In the genomic region with DNA sequence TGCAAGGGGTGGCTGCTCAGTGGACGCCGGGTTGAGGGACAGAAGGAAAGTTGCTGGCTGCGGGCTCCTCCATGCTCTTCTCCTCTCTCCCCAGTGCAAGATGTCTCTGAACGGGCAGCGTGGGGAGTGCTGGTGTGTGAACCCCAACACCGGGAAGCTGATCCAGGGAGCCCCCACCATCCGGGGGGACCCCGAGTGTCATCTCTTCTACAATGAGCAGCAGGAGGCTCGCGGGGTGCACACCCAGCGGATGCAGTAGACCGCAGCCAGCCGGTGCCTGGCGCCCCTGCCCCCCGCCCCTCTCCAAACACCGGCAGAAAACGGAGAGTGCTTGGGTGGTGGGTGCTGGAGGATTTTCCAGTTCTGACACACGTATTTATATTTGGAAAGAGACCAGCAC, we compare ENCODE assay signal across 16 cellular contexts. TPM values are rescaled to one million over a fixed set of nuclear protein-coding genes. Genes with fewer than 3 reads are reported as not detected.
DNase-seq lines count a peak whose midpoint lies in the region; ATAC-seq and TF ChIP-seq lines count a peak whose summit lies in the region.
"Had no signal": no experiment of that assay in that cellular context is flagged by ENCODE, and none has a peak within 500 bp of the region (broad histone marks: within the 10 kb centered on the region; RNA-seq: fewer than 3 reads in every experiment).

No MANE protein-coding gene starts in this region.

- CTCF ChIA-PET in Calu3 (lab: Charles Lee), result interaction anchor here (1.1 kb wide), 1 partner anchor 43 kb away, joined by 3 read pairs; no protein-coding TSS in a partner anchor

- no peak overlapping the region for H3K4me3 Mint-ChIP-seq in Calu3 (ENCODE audit: low read depth, unreplicated experiment)
- H3K4me3 Mint-ChIP-seq in mesothelial cell of epicardium, result no peak overlapping the region
- H3K4me3 Mint-ChIP-seq: CD4-positive, CD25-positive, alpha-beta regulatory T cell; HFFc6; IgD-negative memory B cell had no signal

- H3K9me3 Mint-ChIP-seq in Calu3 (ENCODE audit: low read depth, unreplicated experiment) (no peaks in the 10 kb centered on the region), mesothelial cell of epicardium (no peaks in the 10 kb centered on the region)
- H3K9me3 Mint-ChIP-seq: CD4-positive, CD25-positive, alpha-beta regulatory T cell; HFFc6; IgD-negative memory B cell had no signal

- H3K4me1 ChIP-seq in BLaER1, result peaks cover 68% of the 10 kb centered on the region
- peaks cover 55% of the 10 kb centered on the region for H3K4me1 ChIP-seq in body of pancreas
- H3K4me1 ChIP-seq: A549, HAP-1 had no signal

- peaks cover 28% of the 10 kb centered on the region; the same call in 1 of the 2 replicates for H3K36me3 ChIP-seq in BLaER1
- no peaks in the 10 kb centered on the region for H3K36me3 ChIP-seq in body of pancreas (replicated peaks in 1 of 2; ENCODE audit: insufficient read depth in 1 of 2, low read depth in 2 of 2)

- no peak overlapping the region for H3K9ac ChIP-seq in BLaER1

- H3K27ac ChIP-seq in BLaER1, result no peak overlapping the region
- H3K27ac ChIP-seq in body of pancreas, result peak overlapping the region; percentile 46 to 76 (median 66)
- H3K27ac ChIP-seq: A549 had no signal

- ATAC-seq in body of pancreas (no peak), GM19023 (IDR thresholded peaks at IDR 0.05; ENCODE audit: unreplicated experiment) (no peak), HG03095 (IDR thresholded peaks at IDR 0.05; ENCODE audit: unreplicated experiment) (no peak)

- DNase-seq in Calu3, result no peak
- no peak for DNase-seq in body of pancreas
- no peak for DNase-seq in mesothelial cell of epicardium (ENCODE audit: low spot score in 2 of 2, unreplicated experiment in 2 of 2)
- DNase-seq in GM19240 (ENCODE audit: insufficient read length, low spot score), result no peak
- DNase-seq: CD4-positive, CD25-positive, alpha-beta regulatory T cell; DMS 273 treated with DMSO at 0.1 percent for 48 hours; GOT3; HFFc6; KG1 had no signal

- peaks cover 7% of the 10 kb centered on the region for H3K36me3 Mint-ChIP-seq in Calu3 (ENCODE audit: insufficient read depth, unreplicated experiment)
- peaks cover 16% of the 10 kb centered on the region for H3K36me3 Mint-ChIP-seq in mesothelial cell of epicardium
- H3K36me3 Mint-ChIP-seq: CD4-positive, CD25-positive, alpha-beta regulatory T cell; IgD-negative memory B cell had no signal

- H3K4me1 Mint-ChIP-seq in Calu3 (ENCODE audit: low read depth, unreplicated experiment) (peaks cover 18% of the 10 kb centered on the region), mesothelial cell of epicardium (peaks cover 41% of the 10 kb centered on the region)
- H3K4me1 Mint-ChIP-seq: IgD-negative memory B cell had no signal

- TF ChIP-seq POLR2A in body of pancreas (IDR thresholded peaks at IDR 0.05), result no peak

- intact Hi-C loops in Calu3 (cut with micrococcal nuclease; ENCODE audit: unreplicated experiment), result no loop called here
- intact Hi-C loops in body of pancreas (cut with DNase I), result no loop called here

- WGBS in body of pancreas, 2 donors, result 74 to 79% methylated on average over 18 of the region's 18 CpGs

- H3K27ac Mint-ChIP-seq in Calu3 (ENCODE audit: unreplicated experiment), result no peak overlapping the region
- peak overlapping the region; percentile 39 for H3K27ac Mint-ChIP-seq in mesothelial cell of epicardium
- H3K27ac Mint-ChIP-seq: CD4-positive, CD25-positive, alpha-beta regulatory T cell; HFFc6 had no signal

- H3K4me2 ChIP-seq in BLaER1, result peak overlapping the region; percentile 88
- H3K4me2 ChIP-seq: A549 had no signal

- TSS peak; percentile 73 for BruUV-seq in Calu3 (replicated peaks; lab: Mats Ljungman, UMichigan)

- TF ChIP-seq CTCF in Calu3 (IDR thresholded peaks at IDR 0.05; ENCODE audit: unreplicated experiment) (no peak), body of pancreas (IDR thresholded peaks at IDR 0.05) (no peak), mesothelial cell of epicardium (IDR thresholded peaks at IDR 0.05; ENCODE audit: unreplicated experiment) (no peak)

- H3K9me3 ChIP-seq in BLaER1, result no peaks in the 10 kb centered on the region
- H3K9me3 ChIP-seq in body of pancreas, result no peaks in the 10 kb centered on the region
- H3K9me3 ChIP-seq: A549, HAP-1 had no signal

- H3K4me3 ChIP-seq in BLaER1 (peak overlapping the region; percentile 16; the same call in 1 of the 2 replicates), body of pancreas (no peak overlapping the region)
- H3K4me3 ChIP-seq: A549, HAP-1 had no signal

- H4K20me1 ChIP-seq in BLaER1, result peaks cover 98% of the 10 kb centered on the region

- H3K27me3 Mint-ChIP-seq in Calu3 (ENCODE audit: unreplicated experiment) (peaks cover 7% of the 10 kb centered on the region), mesothelial cell of epicardium (ENCODE audit: low read depth) (no peaks in the 10 kb centered on the region)

- H3K27me3 ChIP-seq in BLaER1, result peaks cover 45% of the 10 kb centered on the region
- no peaks in the 10 kb centered on the region for H3K27me3 ChIP-seq in body of pancreas

RNA-seq across cellular contexts. Expression of a gene that starts 30.6 kb away (rescaled TPM):
- 164 and 175 TPM in 2 replicates for total RNA-seq in Calu3 (2022)
- total RNA-seq in body of pancreas, result 100 to 1,000 TPM; 129 to 170 TPM
- 376 to 409 TPM (median 381 TPM) in 3 replicates for total RNA-seq in mesothelial cell of epicardium
- total RNA-seq: CD4-positive, CD25-positive, alpha-beta regulatory T cell had no signal

RNA-seq across cellular contexts. Expression of a gene that starts 31.5 kb away (rescaled TPM):
- total RNA-seq in Calu3 (2022) (8.7 and 14.8 TPM in 2 replicates), body of pancreas (100 to 1,000 TPM in 1 of 2 donors, 10 to 100 TPM in 1; 35.8 to 415 TPM), mesothelial cell of epicardium (415 to 456 TPM (median 447 TPM) in 3 replicates)
- total RNA-seq: HT-29 had no signal
